ENCODE assay signal across 16 cellular contexts in genomic region chr4:48300004-48300403, GRCh38.
"Had no signal": no experiment of that assay in that cellular context is flagged by ENCODE, and none has a peak within 500 bp of the region (broad histone marks: within the 10 kb centered on the region; RNA-seq: fewer than 3 reads in every experiment).

No MANE protein-coding gene starts in this region.

- DNase-seq: activated CD4-positive, alpha-beta T cell treated with anti-CD3 and anti-CD28 coated beads, Interleukin-2, amount 50 U/mL, for 1 hour; activated CD8-positive, alpha-beta memory T cell treated with anti-CD3 and anti-CD28 coated beads for 24 hours; activated naive CD8-positive, alpha-beta T cell treated with anti-CD3 and anti-CD28 coated beads, Interleukin-2, amount 10 ng/mL, durations not matched to agents 7 days and 5 days; anterior cingulate cortex; cerebellar nuclear complex; foreskin melanocyte; left cardiac atrium; lower lobe of right lung; psoas muscle; right lobe of liver; spleen; stomach; upper lobe of right lung had no signal

- H3K27ac ChIP-seq: breast epithelium, epithelial cell of prostate, lower lobe of right lung, psoas muscle, right lobe of liver, spleen, stomach, thoracic aorta, upper lobe of right lung had no signal

- H3K36me3 ChIP-seq: breast epithelium, lower lobe of right lung, right lobe of liver, spleen, stomach, thoracic aorta, upper lobe of right lung had no signal

- H3K27me3 ChIP-seq: breast epithelium, right lobe of liver, spleen, stomach, upper lobe of right lung had no signal

- H3K4me1 ChIP-seq: breast epithelium, lower lobe of right lung, psoas muscle, right lobe of liver, spleen, stomach, upper lobe of right lung had no signal

- ATAC-seq: left cardiac atrium, lower lobe of right lung, psoas muscle, right lobe of liver, upper lobe of right lung had no signal

- H3K9me3 ChIP-seq: breast epithelium, lower lobe of right lung, psoas muscle, right lobe of liver, spleen, stomach, thoracic aorta, upper lobe of right lung had no signal

- H3K4me3 ChIP-seq: breast epithelium, lower lobe of right lung, psoas muscle, right lobe of liver, spleen, stomach, thoracic aorta, upper lobe of right lung had no signal
